1 cellular context compared by ENCODE assay signal in the genomic region with DNA sequence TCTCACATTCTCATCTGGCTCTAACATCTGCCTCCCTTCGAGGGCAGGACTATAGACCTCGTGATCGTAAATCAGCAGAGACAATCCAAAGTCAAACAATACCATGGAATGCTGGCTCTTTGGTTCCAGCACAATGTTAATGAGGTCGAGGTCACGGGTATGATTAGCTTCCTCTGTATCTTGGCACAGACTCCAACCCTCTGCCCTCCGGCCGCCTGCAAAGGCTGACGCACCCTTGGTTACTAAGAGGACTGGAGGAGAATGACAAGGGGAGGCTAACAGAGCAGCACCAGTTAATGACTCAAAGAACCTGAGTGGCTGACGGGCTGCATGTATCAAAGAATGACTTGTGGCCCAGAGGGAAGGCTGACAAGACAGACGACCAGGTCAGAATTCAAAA.
TF ChIP-seq lines count a peak whose summit lies in the region.

No MANE protein-coding gene starts in this region.

TF ChIP-seq in SK-N-SH, 30 proteins besides CTCF, POLR2A, EP300 and RAD21 (continued from another document):
- TF ChIP-seq, protein P1, sequence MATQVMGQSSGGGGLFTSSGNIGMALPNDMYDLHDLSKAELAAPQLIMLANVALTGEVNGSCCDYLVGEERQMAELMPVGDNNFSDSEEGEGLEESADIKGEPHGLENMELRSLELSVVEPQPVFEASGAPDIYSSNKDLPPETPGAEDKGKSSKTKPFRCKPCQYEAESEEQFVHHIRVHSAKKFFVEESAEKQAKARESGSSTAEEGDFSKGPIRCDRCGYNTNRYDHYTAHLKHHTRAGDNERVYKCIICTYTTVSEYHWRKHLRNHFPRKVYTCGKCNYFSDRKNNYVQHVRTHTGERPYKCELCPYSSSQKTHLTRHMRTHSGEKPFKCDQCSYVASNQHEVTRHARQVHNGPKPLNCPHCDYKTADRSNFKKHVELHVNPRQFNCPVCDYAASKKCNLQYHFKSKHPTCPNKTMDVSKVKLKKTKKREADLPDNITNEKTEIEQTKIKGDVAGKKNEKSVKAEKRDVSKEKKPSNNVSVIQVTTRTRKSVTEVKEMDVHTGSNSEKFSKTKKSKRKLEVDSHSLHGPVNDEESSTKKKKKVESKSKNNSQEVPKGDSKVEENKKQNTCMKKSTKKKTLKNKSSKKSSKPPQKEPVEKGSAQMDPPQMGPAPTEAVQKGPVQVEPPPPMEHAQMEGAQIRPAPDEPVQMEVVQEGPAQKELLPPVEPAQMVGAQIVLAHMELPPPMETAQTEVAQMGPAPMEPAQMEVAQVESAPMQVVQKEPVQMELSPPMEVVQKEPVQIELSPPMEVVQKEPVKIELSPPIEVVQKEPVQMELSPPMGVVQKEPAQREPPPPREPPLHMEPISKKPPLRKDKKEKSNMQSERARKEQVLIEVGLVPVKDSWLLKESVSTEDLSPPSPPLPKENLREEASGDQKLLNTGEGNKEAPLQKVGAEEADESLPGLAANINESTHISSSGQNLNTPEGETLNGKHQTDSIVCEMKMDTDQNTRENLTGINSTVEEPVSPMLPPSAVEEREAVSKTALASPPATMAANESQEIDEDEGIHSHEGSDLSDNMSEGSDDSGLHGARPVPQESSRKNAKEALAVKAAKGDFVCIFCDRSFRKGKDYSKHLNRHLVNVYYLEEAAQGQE (IDR thresholded peaks at IDR 0.05; ENCODE audit: low read depth, low read length): 0 out of 2 replicates have a peak, but pooled peaks have one; percentile 20
- TF ChIP-seq, protein P2, sequence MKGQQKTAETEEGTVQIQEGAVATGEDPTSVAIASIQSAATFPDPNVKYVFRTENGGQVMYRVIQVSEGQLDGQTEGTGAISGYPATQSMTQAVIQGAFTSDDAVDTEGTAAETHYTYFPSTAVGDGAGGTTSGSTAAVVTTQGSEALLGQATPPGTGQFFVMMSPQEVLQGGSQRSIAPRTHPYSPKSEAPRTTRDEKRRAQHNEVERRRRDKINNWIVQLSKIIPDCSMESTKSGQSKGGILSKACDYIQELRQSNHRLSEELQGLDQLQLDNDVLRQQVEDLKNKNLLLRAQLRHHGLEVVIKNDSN (IDR thresholded peaks at IDR 0.05; ENCODE audit: borderline replicate concordance, low read depth): peak; percentile 45; the same call in 1 of the 2 replicates
- no peak for TF ChIP-seq NRF1 (IDR thresholded peaks at IDR 0.05; ENCODE audit: low read depth, low read length)
- TF ChIP-seq FOSL2 (IDR thresholded peaks at IDR 0.05; ENCODE audit: borderline replicate concordance, low read depth): peak; percentile 79; the same call in 1 of the 2 replicates
- TF ChIP-seq RCOR1 (IDR thresholded peaks at IDR 0.05; ENCODE audit: low read length): peak; percentile 92
- no peak for TF ChIP-seq ELF1 (IDR thresholded peaks at IDR 0.05)
- TF ChIP-seq FOXJ3 (CRISPR knock-in tag; IDR thresholded peaks at IDR 0.05): no peak
- TF ChIP-seq SMC3 (IDR thresholded peaks at IDR 0.05; ENCODE audit: low read depth, low read length): no peak
- TF ChIP-seq, protein P3, sequence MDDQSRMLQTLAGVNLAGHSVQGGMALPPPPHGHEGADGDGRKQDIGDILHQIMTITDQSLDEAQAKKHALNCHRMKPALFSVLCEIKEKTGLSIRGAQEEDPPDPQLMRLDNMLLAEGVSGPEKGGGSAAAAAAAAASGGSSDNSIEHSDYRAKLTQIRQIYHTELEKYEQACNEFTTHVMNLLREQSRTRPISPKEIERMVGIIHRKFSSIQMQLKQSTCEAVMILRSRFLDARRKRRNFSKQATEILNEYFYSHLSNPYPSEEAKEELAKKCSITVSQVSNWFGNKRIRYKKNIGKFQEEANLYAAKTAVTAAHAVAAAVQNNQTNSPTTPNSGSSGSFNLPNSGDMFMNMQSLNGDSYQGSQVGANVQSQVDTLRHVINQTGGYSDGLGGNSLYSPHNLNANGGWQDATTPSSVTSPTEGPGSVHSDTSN (IDR thresholded peaks at IDR 0.05): peak; percentile 89
- 0 out of 2 replicates have a peak, but pooled peaks have one; percentile 8 for TF ChIP-seq GATA2 (CRISPR knock-in tag; IDR thresholded peaks at IDR 0.05)
- no peak for TF ChIP-seq RFX5 (IDR thresholded peaks at IDR 0.05; ENCODE audit: low read length)
- TF ChIP-seq, protein P4, sequence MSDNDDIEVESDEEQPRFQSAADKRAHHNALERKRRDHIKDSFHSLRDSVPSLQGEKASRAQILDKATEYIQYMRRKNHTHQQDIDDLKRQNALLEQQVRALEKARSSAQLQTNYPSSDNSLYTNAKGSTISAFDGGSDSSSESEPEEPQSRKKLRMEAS (IDR thresholded peaks at IDR 0.05; ENCODE audit: low read depth): peak; percentile 81
- peak; percentile 89; the same call in 1 of the 2 replicates for TF ChIP-seq RXRA (IDR thresholded peaks at IDR 0.05; ENCODE audit: borderline replicate concordance, low read depth)
- no peak for TF ChIP-seq MEF2A (IDR thresholded peaks at IDR 0.05; ENCODE audit: borderline replicate concordance, low read depth)
- TF ChIP-seq, protein P5, sequence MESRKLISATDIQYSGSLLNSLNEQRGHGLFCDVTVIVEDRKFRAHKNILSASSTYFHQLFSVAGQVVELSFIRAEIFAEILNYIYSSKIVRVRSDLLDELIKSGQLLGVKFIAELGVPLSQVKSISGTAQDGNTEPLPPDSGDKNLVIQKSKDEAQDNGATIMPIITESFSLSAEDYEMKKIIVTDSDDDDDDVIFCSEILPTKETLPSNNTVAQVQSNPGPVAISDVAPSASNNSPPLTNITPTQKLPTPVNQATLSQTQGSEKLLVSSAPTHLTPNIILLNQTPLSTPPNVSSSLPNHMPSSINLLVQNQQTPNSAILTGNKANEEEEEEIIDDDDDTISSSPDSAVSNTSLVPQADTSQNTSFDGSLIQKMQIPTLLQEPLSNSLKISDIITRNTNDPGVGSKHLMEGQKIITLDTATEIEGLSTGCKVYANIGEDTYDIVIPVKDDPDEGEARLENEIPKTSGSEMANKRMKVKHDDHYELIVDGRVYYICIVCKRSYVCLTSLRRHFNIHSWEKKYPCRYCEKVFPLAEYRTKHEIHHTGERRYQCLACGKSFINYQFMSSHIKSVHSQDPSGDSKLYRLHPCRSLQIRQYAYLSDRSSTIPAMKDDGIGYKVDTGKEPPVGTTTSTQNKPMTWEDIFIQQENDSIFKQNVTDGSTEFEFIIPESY (IDR thresholded peaks at IDR 0.05; ENCODE audit: borderline replicate concordance, low read depth): peak; percentile 43; the same call in 1 of the 2 replicates
